ENCODE assay signal across 1 cellular context in the genomic region with DNA sequence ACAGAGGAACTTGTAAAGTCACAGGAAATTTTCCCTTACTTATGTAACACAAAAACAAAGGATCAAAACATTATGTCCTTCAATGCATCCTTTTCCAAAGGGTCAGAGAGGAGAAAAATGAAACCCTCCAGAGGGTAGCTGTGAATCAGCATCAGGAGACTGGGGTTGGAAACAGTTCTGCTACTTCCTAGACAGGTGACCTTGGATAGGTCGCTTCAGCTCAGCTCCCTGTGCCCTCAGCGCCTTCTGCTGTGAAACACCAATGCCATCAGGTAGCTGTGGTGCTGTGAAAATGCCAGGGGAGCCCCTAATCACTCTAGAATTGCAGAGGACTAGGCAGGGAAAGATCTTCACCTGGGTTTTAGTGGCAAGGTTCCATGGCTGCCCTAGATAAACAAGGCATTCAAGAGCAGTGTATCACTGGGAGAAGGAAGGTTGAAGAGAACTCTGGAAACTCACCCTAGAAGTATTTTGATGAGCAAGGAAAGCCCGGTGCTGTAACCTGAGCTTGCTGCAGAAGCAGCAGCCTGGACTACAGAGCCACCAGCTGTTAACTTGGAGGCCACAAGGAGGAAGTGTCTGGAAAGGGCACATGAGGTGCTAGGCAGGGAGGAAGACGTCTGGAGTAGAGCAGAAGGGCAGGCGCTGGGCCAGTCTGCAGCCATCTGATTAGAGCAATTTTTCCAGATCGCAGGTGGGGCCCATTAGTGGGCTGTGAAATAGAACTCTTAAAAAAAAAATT.
TF ChIP-seq lines count a peak whose summit lies in the region.

No MANE protein-coding gene starts in this region.

TF ChIP-seq in HEK293, 187 proteins besides CTCF, POLR2A, EP300 and RAD21 (continued from another document):
- TF ChIP-seq, protein P1, sequence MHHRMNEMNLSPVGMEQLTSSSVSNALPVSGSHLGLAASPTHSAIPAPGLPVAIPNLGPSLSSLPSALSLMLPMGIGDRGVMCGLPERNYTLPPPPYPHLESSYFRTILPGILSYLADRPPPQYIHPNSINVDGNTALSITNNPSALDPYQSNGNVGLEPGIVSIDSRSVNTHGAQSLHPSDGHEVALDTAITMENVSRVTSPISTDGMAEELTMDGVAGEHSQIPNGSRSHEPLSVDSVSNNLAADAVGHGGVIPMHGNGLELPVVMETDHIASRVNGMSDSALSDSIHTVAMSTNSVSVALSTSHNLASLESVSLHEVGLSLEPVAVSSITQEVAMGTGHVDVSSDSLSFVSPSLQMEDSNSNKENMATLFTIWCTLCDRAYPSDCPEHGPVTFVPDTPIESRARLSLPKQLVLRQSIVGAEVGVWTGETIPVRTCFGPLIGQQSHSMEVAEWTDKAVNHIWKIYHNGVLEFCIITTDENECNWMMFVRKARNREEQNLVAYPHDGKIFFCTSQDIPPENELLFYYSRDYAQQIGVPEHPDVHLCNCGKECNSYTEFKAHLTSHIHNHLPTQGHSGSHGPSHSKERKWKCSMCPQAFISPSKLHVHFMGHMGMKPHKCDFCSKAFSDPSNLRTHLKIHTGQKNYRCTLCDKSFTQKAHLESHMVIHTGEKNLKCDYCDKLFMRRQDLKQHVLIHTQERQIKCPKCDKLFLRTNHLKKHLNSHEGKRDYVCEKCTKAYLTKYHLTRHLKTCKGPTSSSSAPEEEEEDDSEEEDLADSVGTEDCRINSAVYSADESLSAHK (tag by site-specific recombination; IDR thresholded peaks at IDR 0.05) = peak; percentile 38; the same call in 1 of the 2 replicates
TF ChIP-seq in HEK293: peak in this region for 2.
